ENCODE assay signal across 14 cellular contexts in the genomic region with DNA sequence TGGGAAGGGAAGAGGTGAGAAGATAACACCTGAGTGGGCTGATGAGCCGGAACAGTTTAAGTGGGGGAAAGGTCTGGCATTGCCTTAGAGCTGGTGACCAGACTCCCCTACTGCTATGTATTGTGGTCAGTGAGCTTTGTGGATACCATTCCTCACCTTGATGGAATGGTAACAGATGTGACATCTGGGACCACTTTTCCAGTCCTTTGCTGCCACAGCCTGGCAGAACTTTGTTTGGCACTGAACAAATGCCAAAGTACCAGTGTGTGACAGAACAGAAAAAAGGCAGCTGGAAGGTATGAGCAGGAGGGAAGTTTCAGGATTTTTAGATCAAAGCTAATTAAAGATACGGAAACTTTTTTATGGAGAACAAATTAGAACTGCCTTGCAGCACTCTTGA. TPM values are rescaled to one million over a fixed set of nuclear protein-coding genes. Genes with fewer than 3 reads are reported as not detected.
DNase-seq lines count a peak whose midpoint lies in the region; ATAC-seq and TF ChIP-seq lines count a peak whose summit lies in the region.
"Had no signal": no experiment of that assay in that cellular context is flagged by ENCODE, and none has a peak within 500 bp of the region (broad histone marks: within the 10 kb centered on the region; RNA-seq: fewer than 3 reads in every experiment).

No MANE protein-coding gene starts in this region.

- no peak overlapping the region for H3K27ac ChIP-seq in CD4-positive, alpha-beta T cell (ENCODE audit: low read depth, low read length)
- H3K27ac ChIP-seq in upper lobe of left lung: no peak overlapping the region
- H3K27ac ChIP-seq in gastrocnemius medialis: no peak overlapping the region

- H3K4me1 Mint-ChIP-seq in CD4-positive, alpha-beta T cell (ENCODE audit: low read depth): peaks cover 17% of the 10 kb centered on the region
- H3K4me1 Mint-ChIP-seq in memory B cell: peaks cover 14% of the 10 kb centered on the region

- DNase-seq in CD4-positive, alpha-beta T cell: no peak
- DNase-seq in M059J (ENCODE audit: low read depth) (peak; percentile 50), dermis blood vessel endothelial cell (peak; percentile 34), memory B cell (ENCODE audit: low spot score in 2 of 2) (no peak), SHP77 treated with DMSO at 0.1 percent for 48 hours (lab: John Stamatoyannopoulos, UW) (no peak), NCI-H146 (lab: John Stamatoyannopoulos, UW) (no peak), upper lobe of left lung (no peak), gastrocnemius medialis (no peak)
- DNase-seq: activated CD4-positive, alpha-beta T cell treated with anti-CD3 and anti-CD28 coated beads, Interleukin-2, amount 50 U/mL, for 4 hours; activated naive CD4-positive, alpha-beta T cell treated with Interleukin-2 at 50 U/mL for 16 hours; effector memory CD4-positive, alpha-beta T cell; naive thymus-derived CD4-positive, alpha-beta T cell; stimulated activated naive CD4-positive, alpha-beta T cell treated with Interleukin-2 at 50 U/mL for 16 hours had no signal

- POLR2A ChIA-PET in CD4-positive, alpha-beta T cell (lab: Charles Lee): no interaction called here

- intact Hi-C loops in CD4-positive, alpha-beta T cell (cut with DNase I, micrococcal nuclease): no loop called here
- intact Hi-C loops in gastrocnemius medialis (cut with DNase I; ENCODE audit: low total_unique reads): loop anchor here (1.0 kb wide), 1 partner anchor 158 kb away; no protein-coding TSS in a partner anchor

- H3K9me3 Mint-ChIP-seq in CD4-positive, alpha-beta T cell: no peaks in the 10 kb centered on the region
- H3K9me3 Mint-ChIP-seq in memory B cell: no peaks in the 10 kb centered on the region
- H3K9me3 Mint-ChIP-seq: naive thymus-derived CD4-positive, alpha-beta T cell had no signal

- in situ Hi-C loops in gastrocnemius medialis (cut with MboI; ENCODE audit: low sequenced_read_pairs in 4 of 4): no loop called here

- H3K36me3 ChIP-seq in upper lobe of left lung: peaks cover 20 to 78% (median 48%) of the 10 kb centered on the region in 4 donors
- peaks cover 0 to 71% of the 10 kb centered on the region in 2 donors for H3K36me3 ChIP-seq in gastrocnemius medialis

- H3K36me3 Mint-ChIP-seq in CD4-positive, alpha-beta T cell (ENCODE audit: low read depth): peaks cover 73% of the 10 kb centered on the region
- H3K36me3 Mint-ChIP-seq in memory B cell: peaks cover 33% of the 10 kb centered on the region

- H3K4me3 ChIP-seq in upper lobe of left lung (no peak overlapping the region), gastrocnemius medialis (no peak overlapping the region)
- H3K4me3 ChIP-seq: K562 had no signal

- TF ChIP-seq EP300 in upper lobe of left lung (IDR thresholded peaks at IDR 0.05): no peak

- TF ChIP-seq POLR2A in upper lobe of left lung (IDR thresholded peaks at IDR 0.05): no peak
- TF ChIP-seq POLR2A in gastrocnemius medialis (IDR thresholded peaks at IDR 0.05): no peak

- no peaks in the 10 kb centered on the region for H3K27me3 ChIP-seq in CD4-positive, alpha-beta T cell (ENCODE audit: control insufficient read depth, insufficient read depth, low read length)
- H3K27me3 ChIP-seq in upper lobe of left lung (no peaks in the 10 kb centered on the region), gastrocnemius medialis (no peaks in the 10 kb centered on the region)

- H3K4me3 Mint-ChIP-seq in CD4-positive, alpha-beta T cell: peak overlapping the region; percentile 18
- no peak overlapping the region for H3K4me3 Mint-ChIP-seq in memory B cell
- H3K4me3 Mint-ChIP-seq: naive thymus-derived CD4-positive, alpha-beta T cell had no signal

- CTCF ChIA-PET in CD4-positive, alpha-beta T cell (lab: Charles Lee): no interaction called here

- no peak overlapping the region for H3K27ac Mint-ChIP-seq in CD4-positive, alpha-beta T cell
- H3K27ac Mint-ChIP-seq in memory B cell: peak overlapping the region; percentile 35

- WGBS in upper lobe of left lung, 2 donors: 89 to 92% methylated on average over 2 of the region's 2 CpGs

- no peak for ATAC-seq in CD4-positive, alpha-beta T cell (ENCODE audit: poor library complexity)
- ATAC-seq in memory B cell (ENCODE audit: low read depth) (no peak), upper lobe of left lung (ENCODE audit: low FRiP score in 2 of 2) (no peak), gastrocnemius medialis (no peak)
- ATAC-seq: naive thymus-derived CD4-positive, alpha-beta T cell had no signal

- H3K27me3 Mint-ChIP-seq in CD4-positive, alpha-beta T cell: no peaks in the 10 kb centered on the region
- H3K27me3 Mint-ChIP-seq in memory B cell: no peaks in the 10 kb centered on the region
- H3K27me3 Mint-ChIP-seq: naive thymus-derived CD4-positive, alpha-beta T cell had no signal

- H3K4me1 ChIP-seq in upper lobe of left lung (peaks cover 8 to 20% (median 15%) of the 10 kb centered on the region in 4 donors), gastrocnemius medialis (peaks cover 9 to 10% of the 10 kb centered on the region in 2 donors)

- no peaks in the 10 kb centered on the region for H3K9me3 ChIP-seq in CD4-positive, alpha-beta T cell (ENCODE audit: control insufficient read depth, low read length)
- H3K9me3 ChIP-seq in upper lobe of left lung (no peaks in the 10 kb centered on the region), gastrocnemius medialis (no peaks in the 10 kb centered on the region)

- TF ChIP-seq CTCF in CD4-positive, alpha-beta T cell (IDR thresholded peaks at IDR 0.05): no peak
- peak in 2 of 6 experiments; percentile 12 to 13 for TF ChIP-seq CTCF in upper lobe of left lung (IDR thresholded peaks at IDR 0.05)
- TF ChIP-seq CTCF in gastrocnemius medialis (IDR thresholded peaks at IDR 0.05 in 4 of 5, conservative IDR thresholded peaks at IDR 0.05 in 1 of 5): peak in 2 of 5 experiments; percentile 8 to 26

RNA-seq across cellular contexts. Expression of a gene that starts 6.2 kb away (rescaled TPM):
- 10 to 100 TPM; 14.8 to 17.6 TPM for total RNA-seq in CD4-positive, alpha-beta T cell
- 113 and 121 TPM in 2 replicates for total RNA-seq in M059J (2014; rRNA removed; shearing (Covaris generic))
- total RNA-seq in dermis blood vessel endothelial cell (45.9 and 51.9 TPM in 2 replicates), upper lobe of left lung (10 to 100 TPM; 13.8 to 59.7 (median 38.4) TPM), gastrocnemius medialis (10 to 100 TPM; 14.9 to 30.8 (median 23.8) TPM)

RNA-seq across cellular contexts. Expression of a gene that starts 6.2 kb away (rescaled TPM):
- total RNA-seq in CD4-positive, alpha-beta T cell: 10 to 100 TPM; 69.7 to 72.5 TPM
- 9.4 and 15.2 TPM in 2 replicates for total RNA-seq in M059J (2014; rRNA removed; shearing (Covaris generic))
- total RNA-seq in dermis blood vessel endothelial cell (18.9 and 24.8 TPM in 2 replicates), upper lobe of left lung (100 to 1,000 TPM in 1 of 6 donors, 10 to 100 TPM in 5; 33.3 to 184 (median 57.0) TPM), gastrocnemius medialis (10 to 100 TPM; 15.9 to 20.9 (median 17.9) TPM)

RNA-seq across cellular contexts. Expression of a gene that starts 15.6 kb away (rescaled TPM):
- total RNA-seq in CD4-positive, alpha-beta T cell: 10 to 100 TPM; 28.7 to 31.2 TPM
- 152 and 164 TPM in 2 replicates for total RNA-seq in M059J (2014; rRNA removed; shearing (Covaris generic))
- total RNA-seq in dermis blood vessel endothelial cell (51.9 and 66.2 TPM in 2 replicates), upper lobe of left lung (100 to 1,000 TPM in 1 of 6 donors, 10 to 100 TPM in 5; 32.5 to 118 (median 72.0) TPM), gastrocnemius medialis (10 to 100 TPM; 19.6 to 26.7 (median 21.4) TPM)

RNA-seq across cellular contexts. Expression of a gene that starts 24.7 kb away (rescaled TPM):
- total RNA-seq in CD4-positive, alpha-beta T cell: 1 to 10 TPM; 1.1 to 1.8 TPM
- total RNA-seq in M059J (2014; rRNA removed; shearing (Covaris generic)): 273 and 274 TPM in 2 replicates
- 22.1 and 121 TPM in 2 replicates for total RNA-seq in dermis blood vessel endothelial cell
- 1 to 10 TPM in 5 of 6 donors, not detected in 1; 2.1 to 8.4 (median 2.9) TPM for total RNA-seq in upper lobe of left lung
- 1 to 10 TPM in 1 of 4 donors, under 1 TPM in 3; 0.46 to 2.4 (median 0.76) TPM for total RNA-seq in gastrocnemius medialis

RNA-seq across cellular contexts. Expression of a gene that starts 45.8 kb away (rescaled TPM):
- total RNA-seq in CD4-positive, alpha-beta T cell: not detected
- total RNA-seq in M059J (2014; rRNA removed; shearing (Covaris generic)): not detected in 2 replicates
- 0.09 TPM in 1 of 2 replicates, not detected in the other for total RNA-seq in dermis blood vessel endothelial cell
- 1 to 10 TPM in 1 of 6 donors, under 1 TPM in 5; 0.24 to 6.3 (median 0.74) TPM for total RNA-seq in upper lobe of left lung
- not detected for total RNA-seq in gastrocnemius medialis
- total RNA-seq: K562 had no signal

Comparison
In these comparisons a context has a peak if more than half of its experiments do, and no peak if none do; other contexts are left out.
1. DNase-seq: peak in M059J (single experiment) and dermis blood vessel endothelial cell (single experiment); none in CD4-positive, alpha-beta T cell (0 of 10), memory B cell (0 of 2), SHP77 treated with DMSO at 0.1 percent for 48 hours (single experiment), NCI-H146 (single experiment), upper lobe of left lung (0 of 2) and gastrocnemius medialis (0 of 2).